ENCODE assay signal across 10 cellular contexts in genomic region chr11:61699737-61700160, GRCh38. TPM values are rescaled to one million over a fixed set of nuclear protein-coding genes. Genes with fewer than 3 reads are reported as not detected.
DNase-seq lines count a peak whose midpoint lies in the region; ATAC-seq and TF ChIP-seq lines count a peak whose summit lies in the region.
"Had no signal": no experiment of that assay in that cellular context is flagged by ENCODE, and none has a peak within 500 bp of the region (broad histone marks: within the 10 kb centered on the region; RNA-seq: fewer than 3 reads in every experiment).

No MANE protein-coding gene starts in this region.

- H3K27me3 ChIP-seq in adrenal gland (no peaks in the 10 kb centered on the region), layer of hippocampus (ENCODE audit: control insufficient read depth, insufficient read depth, low read length) (no peaks in the 10 kb centered on the region), upper lobe of left lung (no peaks in the 10 kb centered on the region), vagina (no peaks in the 10 kb centered on the region)

- no peak overlapping the region for H3K27ac Mint-ChIP-seq in activated CD8-positive, alpha-beta T cell treated with anti-CD3 and anti-CD28 coated beads, Interleukin-2, amount 10 ng/mL, durations not matched to agents 7 days and 5 days

- H3K9me3 ChIP-seq in adrenal gland (replicated peaks in 1 of 3) (no peaks in the 10 kb centered on the region), upper lobe of left lung (no peaks in the 10 kb centered on the region), vagina (no peaks in the 10 kb centered on the region)

- TF ChIP-seq EP300 in upper lobe of left lung (IDR thresholded peaks at IDR 0.05) = no peak

- H3K27ac ChIP-seq in adrenal gland (peak overlapping the region in 3 of 5 donors; percentile 45 to 67 (median 64)), layer of hippocampus (ENCODE audit: low read depth, low read length) (peak overlapping the region; percentile 27), upper lobe of left lung (peak overlapping the region in 3 of 4 donors; percentile 58 to 70 (median 68)), vagina (no peak overlapping the region)

- H3K9me3 Mint-ChIP-seq in activated CD8-positive, alpha-beta T cell treated with anti-CD3 and anti-CD28 coated beads, Interleukin-2, amount 10 ng/mL, durations not matched to agents 7 days and 5 days (ENCODE audit: insufficient read depth) = no peaks in the 10 kb centered on the region
- H3K9me3 Mint-ChIP-seq: endodermal cell had no signal

- H3K27me3 Mint-ChIP-seq in activated CD8-positive, alpha-beta T cell treated with anti-CD3 and anti-CD28 coated beads, Interleukin-2, amount 10 ng/mL, durations not matched to agents 7 days and 5 days (ENCODE audit: low read depth) = peaks cover 12% of the 10 kb centered on the region

- POLR2A ChIA-PET in activated CD8-positive, alpha-beta T cell treated with anti-CD3 and anti-CD28 coated beads, Interleukin-2, amount 10 ng/mL, durations not matched to agents 7 days and 5 days (lab: Charles Lee) = no interaction called here

- H3K36me3 ChIP-seq in adrenal gland (replicated peaks in 1 of 2) = no peaks in the 10 kb centered on the region
- H3K36me3 ChIP-seq in upper lobe of left lung = no peaks in the 10 kb centered on the region
- H3K36me3 ChIP-seq in vagina = no peaks in the 10 kb centered on the region

- no peaks in the 10 kb centered on the region for H3K36me3 Mint-ChIP-seq in activated CD8-positive, alpha-beta T cell treated with anti-CD3 and anti-CD28 coated beads, Interleukin-2, amount 10 ng/mL, durations not matched to agents 7 days and 5 days (ENCODE audit: low read depth)

- CTCF ChIA-PET in activated CD8-positive, alpha-beta T cell treated with anti-CD3 and anti-CD28 coated beads, Interleukin-2, amount 10 ng/mL, durations not matched to agents 7 days and 5 days (lab: Charles Lee) = interaction anchor here (1.6 kb wide), 1 partner anchor 34 kb away, joined by 8 read pairs; no protein-coding TSS in a partner anchor

- H3K4me1 ChIP-seq in adrenal gland (replicated peaks in 1 of 2) = peaks cover 46 to 65% of the 10 kb centered on the region in 2 donors
- H3K4me1 ChIP-seq in upper lobe of left lung = peaks cover 39 to 57% (median 53%) of the 10 kb centered on the region in 4 donors
- H3K4me1 ChIP-seq in vagina = peaks cover 58% of the 10 kb centered on the region

- no peak for TF ChIP-seq POLR2A in adrenal gland (IDR thresholded peaks at IDR 0.05)
- TF ChIP-seq POLR2A in upper lobe of left lung (IDR thresholded peaks at IDR 0.05) = no peak
- no peak for TF ChIP-seq POLR2A in vagina (IDR thresholded peaks at IDR 0.05)

- H3K4me1 Mint-ChIP-seq in activated CD8-positive, alpha-beta T cell treated with anti-CD3 and anti-CD28 coated beads, Interleukin-2, amount 10 ng/mL, durations not matched to agents 7 days and 5 days (ENCODE audit: low read depth) = peaks cover 49% of the 10 kb centered on the region

- intact Hi-C loops in adrenal gland (cut with DNase I) = no loop called here
- intact Hi-C loops in vagina (cut with DNase I) = no loop called here

- WGBS in adrenal gland, 4 donors = 22 to 62% (median 42%) methylated on average over 5 to 13 of the region's 13 CpGs
- WGBS in upper lobe of left lung, 2 donors = 60 to 86% methylated on average over 6 to 7 of the region's 13 CpGs

- ATAC-seq in upper lobe of left lung (ENCODE audit: low FRiP score in 2 of 2) (peak in 1 of 2 donors; percentile 23), HG03342 (IDR thresholded peaks at IDR 0.05; ENCODE audit: unreplicated experiment) (no peak)
- ATAC-seq in activated CD8-positive, alpha-beta T cell treated with anti-CD3 and anti-CD28 coated beads, Interleukin-2, amount 10 ng/mL, durations not matched to agents 7 days and 5 days = no peak
- ATAC-seq: stimulated activated naive CD8-positive, alpha-beta T cell treated with anti-CD3 and anti-CD28 coated beads, Interleukin-15, Interleukin-2, amounts not matched to agents 100 U/mL and 50 U/mL, for 24 hours had no signal

- TF ChIP-seq CTCF in adrenal gland (IDR thresholded peaks at IDR 0.05) (no peak), upper lobe of left lung (IDR thresholded peaks at IDR 0.05) (no peak), vagina (IDR thresholded peaks at IDR 0.05) (no peak)

- H3K4me3 Mint-ChIP-seq in activated CD8-positive, alpha-beta T cell treated with anti-CD3 and anti-CD28 coated beads, Interleukin-2, amount 10 ng/mL, durations not matched to agents 7 days and 5 days = no peak overlapping the region
- H3K4me3 Mint-ChIP-seq: endodermal cell had no signal

- H3K4me3 ChIP-seq in adrenal gland (no peak overlapping the region), upper lobe of left lung (no peak overlapping the region), vagina (no peak overlapping the region)
- H3K4me3 ChIP-seq: smooth muscle cell had no signal

- peak; percentile 72 for DNase-seq in NCI-H2029 treated with DMSO at 0.1 percent for 48 hours (lab: John Stamatoyannopoulos, UW)
- DNase-seq in adrenal gland = peak; percentile 45 to 74 (median 70)
- peak in 1 of 2 donors; percentile 88 for DNase-seq in upper lobe of left lung
- DNase-seq in vagina (ENCODE audit: extremely low spot score in 2 of 2) = no peak
- DNase-seq in activated CD8-positive, alpha-beta T cell treated with anti-CD3 and anti-CD28 coated beads, Interleukin-2, amount 10 ng/mL, durations not matched to agents 7 days and 5 days = no peak
- DNase-seq: stimulated activated naive CD8-positive, alpha-beta T cell treated with anti-CD3 and anti-CD28 coated beads, Interleukin-15, Interleukin-2, amounts not matched to agents 100 U/mL and 50 U/mL, for 24 hours had no signal

RNA-seq across cellular contexts. Expression of gene DAGLA, which starts 19.6 kb away (rescaled TPM):
- 1 to 10 TPM; 1.0 to 4.2 (median 3.2) TPM for total RNA-seq in adrenal gland
- polyA plus RNA-seq in adrenal gland = 1 to 10 TPM in 2 of 3 donors, under 1 TPM in 1; 0.81 to 2.7 (median 1.5) TPM
- total RNA-seq in upper lobe of left lung = 10 to 100 TPM in 1 of 6 donors, 1 to 10 TPM in 5; 3.0 to 11.0 (median 8.0) TPM
- 1.5 TPM for total RNA-seq in vagina
- under 1 TPM in 1 of 2 experiments, not detected in 1; 0.05 TPM for total RNA-seq in activated CD8-positive, alpha-beta T cell treated with anti-CD3 and anti-CD28 coated beads, Interleukin-2, amount 10 ng/mL, durations not matched to agents 7 days and 5 days

RNA-seq across cellular contexts. Expression of gene MYRF, which starts 52.7 kb away (rescaled TPM):
- total RNA-seq in adrenal gland = 1 to 10 TPM in 3 of 8 donors, under 1 TPM in 5; 0.13 to 2.6 (median 0.67) TPM
- 1 to 10 TPM in 2 of 3 donors, under 1 TPM in 1; 0.61 to 1.4 (median 1.1) TPM for polyA plus RNA-seq in adrenal gland
- 100 to 1,000 TPM in 1 of 6 donors, 10 to 100 TPM in 5; 32.5 to 147 (median 50.7) TPM for total RNA-seq in upper lobe of left lung
- 0.25 TPM for total RNA-seq in vagina
- total RNA-seq in activated CD8-positive, alpha-beta T cell treated with anti-CD3 and anti-CD28 coated beads, Interleukin-2, amount 10 ng/mL, durations not matched to agents 7 days and 5 days = 1 to 10 TPM; 2.8 to 2.9 TPM

Comparison
In these comparisons a context has a peak if more than half of its experiments do, and no peak if none do; other contexts are left out.
1. DNase-seq: peak in NCI-H2029 treated with DMSO at 0.1 percent for 48 hours (single experiment) and adrenal gland (7 of 7); none in vagina (0 of 2) and activated CD8-positive, alpha-beta T cell treated with anti-CD3 and anti-CD28 coated beads, Interleukin-2, amount 10 ng/mL, durations not matched to agents 7 days and 5 days (single experiment).
2. RNA of gene MYRF, which starts 52.7 kb away (total RNA-seq): 32.5 to 147 TPM in upper lobe of left lung; 2.8 to 2.9 TPM in activated CD8-positive, alpha-beta T cell treated with anti-CD3 and anti-CD28 coated beads, Interleukin-2, amount 10 ng/mL, durations not matched to agents 7 days and 5 days, 0.13 to 2.6 TPM in adrenal gland and 0.25 TPM in vagina (single experiment); every median in the first group is over 4 times any median in the second.